23 cellular contexts compared by ENCODE assay signal in genomic region chr4:72489267-72489666, GRCh38.
DNase-seq lines count a peak whose midpoint lies in the region; ATAC-seq and TF ChIP-seq lines count a peak whose summit lies in the region.
"Had no signal": no experiment of that assay in that cellular context is flagged by ENCODE, and none has a peak within 500 bp of the region (broad histone marks: within the 10 kb centered on the region; RNA-seq: fewer than 3 reads in every experiment).

No MANE protein-coding gene starts in this region.

- DNase-seq in HPDE6-E6E7 (ENCODE audit: extremely low spot score) = peak; percentile 41
- peak; percentile 42 for DNase-seq in astrocyte of the spinal cord (ENCODE audit: low read depth, low spot score)
- peak; percentile 63 for DNase-seq in fibroblast of pulmonary artery (ENCODE audit: low read depth)
- no peak for DNase-seq in WTC11 (ENCODE audit: low spot score)
- DNase-seq in NOMO-1 treated with dmso at 0.1 percent for 144 hours (lab: John Stamatoyannopoulos, UW; ENCODE audit: unreplicated experiment) = no peak
- DNase-seq in activated CD4-positive, CD25-positive, alpha-beta regulatory T cell treated with anti-CD3 and anti-CD28 coated beads, Interleukin-2, amount 50 U/mL, for 72 hours = no peak
- DNase-seq: activated naive CD8-positive, alpha-beta T cell treated with anti-CD3 and anti-CD28 coated beads, Interleukin-2, amount 50 U/mL, for 24 hours; central memory CD4-positive, alpha-beta T cell; H9; heart left ventricle; Kasumi-1; mesenchymal stem cell; NCI-H1417 treated with DMSO at 0.1 percent for 48 hours; NCI-H2227 treated with DMSO at 0.1 percent for 48 hours; psoas muscle; SIG-M5; stimulated activated CD4-positive, alpha-beta T cell treated with anti-CD3 and anti-CD28 coated beads, Interleukin-12 subunit alpha, Interleukin-12 subunit beta, amount 100 ng/mL, for 4 hours; thyroid gland had no signal

- H3K27me3 Mint-ChIP-seq in WTC11 (ENCODE audit: low read depth) = no peaks in the 10 kb centered on the region
- H3K27me3 Mint-ChIP-seq: activated naive CD8-positive, alpha-beta T cell treated with anti-CD3 and anti-CD28 coated beads, Interleukin-2, amount 50 U/mL, for 24 hours had no signal

- H3K4me1 Mint-ChIP-seq in WTC11 = peaks cover 5% of the 10 kb centered on the region; the same call in 1 of the 2 replicates
- H3K4me1 Mint-ChIP-seq: activated naive CD8-positive, alpha-beta T cell treated with anti-CD3 and anti-CD28 coated beads, Interleukin-2, amount 50 U/mL, for 24 hours; nephron; stimulated activated effector memory CD8-positive, alpha-beta T cell treated with anti-CD3 and anti-CD28 coated beads, Interleukin-12 subunit alpha, Interleukin-12 subunit beta, amount 100 ng/mL, for 72 hours had no signal

- TF ChIP-seq CTCF in astrocyte of the spinal cord (IDR thresholded peaks at IDR 0.05; ENCODE audit: low read depth, low read length) = no peak
- no peak for TF ChIP-seq CTCF in fibroblast of pulmonary artery (IDR thresholded peaks at IDR 0.05; ENCODE audit: low read length, missing control alignments)
- no peak for TF ChIP-seq CTCF in WTC11 (IDR thresholded peaks at IDR 0.05)

- ATAC-seq in WTC11 = no peak
- ATAC-seq in GM18498 (IDR thresholded peaks at IDR 0.05; ENCODE audit: unreplicated experiment) = no peak
- ATAC-seq: activated CD4-positive, CD25-positive, alpha-beta regulatory T cell treated with anti-CD3 and anti-CD28 coated beads, Interleukin-2, amount 50 U/mL, for 24 hours; activated naive CD8-positive, alpha-beta T cell treated with anti-CD3 and anti-CD28 coated beads, Interleukin-2, amount 50 U/mL, for 24 hours; heart left ventricle; psoas muscle; stimulated activated effector memory CD8-positive, alpha-beta T cell treated with anti-CD3 and anti-CD28 coated beads, Interleukin-12 subunit alpha, Interleukin-12 subunit beta, amount 100 ng/mL, for 72 hours had no signal

- peaks cover 4% of the 10 kb centered on the region for H3K9me3 Mint-ChIP-seq in WTC11

- CTCF ChIA-PET in WTC11 (lab: Charles Lee) = no interaction called here

- no peak overlapping the region for H3K27ac Mint-ChIP-seq in WTC11
- H3K27ac Mint-ChIP-seq: activated naive CD8-positive, alpha-beta T cell treated with anti-CD3 and anti-CD28 coated beads, Interleukin-2, amount 50 U/mL, for 24 hours; activated T-helper 1 cell treated with anti-CD3 and anti-CD28 coated beads, Interleukin-12 subunit alpha, Interleukin-12 subunit beta, Interleukin-2, Interleukin-4 antibody, amounts not matched to agents 30 ng/mL and 10 ng/mL and 1 ng/mL, durations not matched to agents 14 hours and 24 hours and 36 hours; H9; nephron; stimulated activated effector memory CD8-positive, alpha-beta T cell treated with anti-CD3 and anti-CD28 coated beads, Interleukin-12 subunit alpha, Interleukin-12 subunit beta, amount 100 ng/mL, for 72 hours had no signal

- in situ Hi-C loops in astrocyte of the spinal cord (cut with HindIII; ENCODE audit: low sequenced_read_pairs) = no loop called here

- no peak overlapping the region for H3K4me3 Mint-ChIP-seq in WTC11
- H3K4me3 Mint-ChIP-seq: activated naive CD8-positive, alpha-beta T cell treated with anti-CD3 and anti-CD28 coated beads, Interleukin-2, amount 50 U/mL, for 24 hours; activated T-helper 1 cell treated with anti-CD3 and anti-CD28 coated beads, Interleukin-12 subunit alpha, Interleukin-12 subunit beta, Interleukin-2, Interleukin-4 antibody, amounts not matched to agents 30 ng/mL and 10 ng/mL and 1 ng/mL, durations not matched to agents 14 hours and 24 hours and 36 hours; H9; nephron; stimulated activated effector memory CD8-positive, alpha-beta T cell treated with anti-CD3 and anti-CD28 coated beads, Interleukin-12 subunit alpha, Interleukin-12 subunit beta, amount 100 ng/mL, for 72 hours had no signal

- H3K36me3 Mint-ChIP-seq in WTC11 = peaks cover 3% of the 10 kb centered on the region; the same call in 1 of the 2 replicates
- H3K36me3 Mint-ChIP-seq: stimulated activated effector memory CD8-positive, alpha-beta T cell treated with anti-CD3 and anti-CD28 coated beads, Interleukin-12 subunit alpha, Interleukin-12 subunit beta, amount 100 ng/mL, for 72 hours had no signal

- POLR2A ChIA-PET in WTC11 (lab: Charles Lee) = no interaction called here

- H3K4me3 ChIP-seq in astrocyte of the spinal cord (ENCODE audit: low read depth, low read length) = no peak overlapping the region
- H3K4me3 ChIP-seq in fibroblast of pulmonary artery (replicated peaks; ENCODE audit: low read depth, low read length) = no peak overlapping the region
- H3K4me3 ChIP-seq: heart left ventricle, psoas muscle, thyroid gland had no signal

TF ChIP-seq in WTC11, 78 proteins besides CTCF, POLR2A, EP300 and RAD21 (continues in another document):
- TF ChIP-seq ZBTB43 (CRISPR knock-in tag; IDR thresholded peaks at IDR 0.05) (no peak), JAZF1 (CRISPR knock-in tag; IDR thresholded peaks at IDR 0.05) (no peak), ZNF281 (CRISPR knock-in tag; IDR thresholded peaks at IDR 0.05) (no peak), FOXP4 (CRISPR knock-in tag; IDR thresholded peaks at IDR 0.05) (no peak), FOXK1 (CRISPR knock-in tag; IDR thresholded peaks at IDR 0.05) (no peak), NFATC4 (CRISPR knock-in tag; IDR thresholded peaks at IDR 0.05) (no peak), HMGXB4 (CRISPR knock-in tag; IDR thresholded peaks at IDR 0.05) (no peak)

Comparison
In these comparisons a context has a peak if more than half of its experiments do, and no peak if none do; other contexts are left out.
1. DNase-seq: peak in HPDE6-E6E7 (single experiment), astrocyte of the spinal cord (single experiment) and fibroblast of pulmonary artery (single experiment); none in WTC11 (single experiment), NOMO-1 treated with dmso at 0.1 percent for 144 hours (single experiment) and activated CD4-positive, CD25-positive, alpha-beta regulatory T cell treated with anti-CD3 and anti-CD28 coated beads, Interleukin-2, amount 50 U/mL, for 72 hours (single experiment).